ENCODE assay signal across 1 cellular context in genomic region chr19:45770192-45771101, GRCh38.
TF ChIP-seq lines count a peak whose summit lies in the region.

No MANE protein-coding gene starts in this region.

TF ChIP-seq in HepG2, 621 proteins besides CTCF, POLR2A, EP300 and RAD21 (continues in another document):
- TF ChIP-seq ZBTB26 (CRISPR knock-in tag; IDR thresholded peaks at IDR 0.05; ENCODE audit: borderline replicate concordance): peak; percentile 68
- no peak for TF ChIP-seq ZNF382 (CRISPR knock-in tag; IDR thresholded peaks at IDR 0.05; ENCODE audit: borderline replicate concordance)
- TF ChIP-seq ZKSCAN8 (CRISPR knock-in tag; IDR thresholded peaks at IDR 0.05; ENCODE audit: borderline replicate concordance): peak; percentile 41; the same call in 1 of the 2 replicates
- TF ChIP-seq GMEB1 (CRISPR knock-in tag; IDR thresholded peaks at IDR 0.05; ENCODE audit: borderline replicate concordance): peak; percentile 78; the same call in 1 of the 2 replicates
- no peak for TF ChIP-seq ZFP41 (CRISPR knock-in tag; IDR thresholded peaks at IDR 0.05; ENCODE audit: borderline replicate concordance)
- TF ChIP-seq, protein P1, sequence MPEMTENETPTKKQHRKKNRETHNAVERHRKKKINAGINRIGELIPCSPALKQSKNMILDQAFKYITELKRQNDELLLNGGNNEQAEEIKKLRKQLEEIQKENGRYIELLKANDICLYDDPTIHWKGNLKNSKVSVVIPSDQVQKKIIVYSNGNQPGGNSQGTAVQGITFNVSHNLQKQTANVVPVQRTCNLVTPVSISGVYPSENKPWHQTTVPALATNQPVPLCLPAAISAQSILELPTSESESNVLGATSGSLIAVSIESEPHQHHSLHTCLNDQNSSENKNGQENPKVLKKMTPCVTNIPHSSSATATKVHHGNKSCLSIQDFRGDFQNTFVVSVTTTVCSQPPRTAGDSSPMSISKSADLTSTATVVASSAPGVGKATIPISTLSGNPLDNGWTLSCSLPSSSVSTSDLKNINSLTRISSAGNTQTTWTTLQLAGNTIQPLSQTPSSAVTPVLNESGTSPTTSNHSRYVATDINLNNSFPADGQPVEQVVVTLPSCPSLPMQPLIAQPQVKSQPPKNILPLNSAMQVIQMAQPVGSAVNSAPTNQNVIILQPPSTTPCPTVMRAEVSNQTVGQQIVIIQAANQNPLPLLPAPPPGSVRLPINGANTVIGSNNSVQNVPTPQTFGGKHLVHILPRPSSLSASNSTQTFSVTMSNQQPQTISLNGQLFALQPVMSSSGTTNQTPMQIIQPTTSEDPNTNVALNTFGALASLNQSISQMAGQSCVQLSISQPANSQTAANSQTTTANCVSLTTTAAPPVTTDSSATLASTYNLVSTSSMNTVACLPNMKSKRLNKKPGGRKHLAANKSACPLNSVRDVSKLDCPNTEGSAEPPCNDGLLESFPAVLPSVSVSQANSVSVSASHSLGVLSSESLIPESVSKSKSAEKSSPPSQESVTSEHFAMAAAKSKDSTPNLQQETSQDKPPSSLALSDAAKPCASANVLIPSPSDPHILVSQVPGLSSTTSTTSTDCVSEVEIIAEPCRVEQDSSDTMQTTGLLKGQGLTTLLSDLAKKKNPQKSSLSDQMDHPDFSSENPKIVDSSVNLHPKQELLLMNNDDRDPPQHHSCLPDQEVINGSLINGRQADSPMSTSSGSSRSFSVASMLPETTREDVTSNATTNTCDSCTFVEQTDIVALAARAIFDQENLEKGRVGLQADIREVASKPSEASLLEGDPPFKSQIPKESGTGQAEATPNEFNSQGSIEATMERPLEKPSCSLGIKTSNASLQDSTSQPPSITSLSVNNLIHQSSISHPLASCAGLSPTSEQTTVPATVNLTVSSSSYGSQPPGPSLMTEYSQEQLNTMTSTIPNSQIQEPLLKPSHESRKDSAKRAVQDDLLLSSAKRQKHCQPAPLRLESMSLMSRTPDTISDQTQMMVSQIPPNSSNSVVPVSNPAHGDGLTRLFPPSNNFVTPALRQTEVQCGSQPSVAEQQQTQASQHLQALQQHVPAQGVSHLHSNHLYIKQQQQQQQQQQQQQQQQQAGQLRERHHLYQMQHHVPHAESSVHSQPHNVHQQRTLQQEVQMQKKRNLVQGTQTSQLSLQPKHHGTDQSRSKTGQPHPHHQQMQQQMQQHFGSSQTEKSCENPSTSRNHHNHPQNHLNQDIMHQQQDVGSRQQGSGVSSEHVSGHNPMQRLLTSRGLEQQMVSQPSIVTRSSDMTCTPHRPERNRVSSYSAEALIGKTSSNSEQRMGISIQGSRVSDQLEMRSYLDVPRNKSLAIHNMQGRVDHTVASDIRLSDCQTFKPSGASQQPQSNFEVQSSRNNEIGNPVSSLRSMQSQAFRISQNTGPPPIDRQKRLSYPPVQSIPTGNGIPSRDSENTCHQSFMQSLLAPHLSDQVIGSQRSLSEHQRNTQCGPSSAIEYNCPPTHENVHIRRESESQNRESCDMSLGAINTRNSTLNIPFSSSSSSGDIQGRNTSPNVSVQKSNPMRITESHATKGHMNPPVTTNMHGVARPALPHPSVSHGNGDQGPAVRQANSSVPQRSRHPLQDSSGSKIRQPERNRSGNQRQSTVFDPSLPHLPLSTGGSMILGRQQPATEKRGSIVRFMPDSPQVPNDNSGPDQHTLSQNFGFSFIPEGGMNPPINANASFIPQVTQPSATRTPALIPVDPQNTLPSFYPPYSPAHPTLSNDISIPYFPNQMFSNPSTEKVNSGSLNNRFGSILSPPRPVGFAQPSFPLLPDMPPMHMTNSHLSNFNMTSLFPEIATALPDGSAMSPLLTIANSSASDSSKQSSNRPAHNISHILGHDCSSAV (CRISPR knock-in tag; IDR thresholded peaks at IDR 0.05; ENCODE audit: borderline replicate concordance): peak; percentile 67; the same call in 1 of the 2 replicates
- TF ChIP-seq, protein P2, sequence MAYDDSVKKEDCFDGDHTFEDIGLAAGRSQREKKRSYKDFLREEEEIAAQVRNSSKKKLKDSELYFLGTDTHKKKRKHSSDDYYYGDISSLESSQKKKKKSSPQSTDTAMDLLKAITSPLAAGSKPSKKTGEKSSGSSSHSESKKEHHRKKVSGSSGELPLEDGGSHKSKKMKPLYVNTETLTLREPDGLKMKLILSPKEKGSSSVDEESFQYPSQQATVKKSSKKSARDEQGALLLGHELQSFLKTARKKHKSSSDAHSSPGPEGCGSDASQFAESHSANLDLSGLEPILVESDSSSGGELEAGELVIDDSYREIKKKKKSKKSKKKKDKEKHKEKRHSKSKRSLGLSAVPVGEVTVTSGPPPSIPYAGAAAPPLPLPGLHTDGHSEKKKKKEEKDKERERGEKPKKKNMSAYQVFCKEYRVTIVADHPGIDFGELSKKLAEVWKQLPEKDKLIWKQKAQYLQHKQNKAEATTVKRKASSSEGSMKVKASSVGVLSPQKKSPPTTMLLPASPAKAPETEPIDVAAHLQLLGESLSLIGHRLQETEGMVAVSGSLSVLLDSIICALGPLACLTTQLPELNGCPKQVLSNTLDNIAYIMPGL (CRISPR knock-in tag; IDR thresholded peaks at IDR 0.05; ENCODE audit: borderline replicate concordance in 1 of 2, low read depth in 1 of 2): peak; percentile 52 to 80; a peak in 3 of 4 replicates
- peak; percentile 53; the same call in 1 of the 2 replicates for TF ChIP-seq ZBTB7B (CRISPR knock-in tag; IDR thresholded peaks at IDR 0.05)
- TF ChIP-seq CEBPB (IDR thresholded peaks at IDR 0.05; ENCODE audit: borderline replicate concordance, low read depth, low read length): no peak
- peak; percentile 61; the same call in 1 of the 2 replicates for TF ChIP-seq TFE3 (CRISPR knock-in tag; IDR thresholded peaks at IDR 0.05)
- 0 out of 2 replicates have a peak, but pooled peaks have one; percentile 84 for TF ChIP-seq ZNF326 (CRISPR knock-in tag; IDR thresholded peaks at IDR 0.05; ENCODE audit: borderline replicate concordance)
- peak; percentile 64; the same call in 1 of the 2 replicates for TF ChIP-seq MIER3 (CRISPR knock-in tag; IDR thresholded peaks at IDR 0.05; ENCODE audit: borderline replicate concordance)
- peak; percentile 98 for TF ChIP-seq AGO2 (optimal IDR thresholded peaks at IDR 0.05; ENCODE audit: low read depth, low read length)
- TF ChIP-seq, protein P3, sequence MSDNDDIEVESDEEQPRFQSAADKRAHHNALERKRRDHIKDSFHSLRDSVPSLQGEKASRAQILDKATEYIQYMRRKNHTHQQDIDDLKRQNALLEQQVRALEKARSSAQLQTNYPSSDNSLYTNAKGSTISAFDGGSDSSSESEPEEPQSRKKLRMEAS (IDR thresholded peaks at IDR 0.05): peak; percentile 80
- TF ChIP-seq ZNF441 (CRISPR knock-in tag; IDR thresholded peaks at IDR 0.05; ENCODE audit: borderline replicate concordance): peak; percentile 71; the same call in 1 of the 2 replicates
- TF ChIP-seq PHF20 (CRISPR knock-in tag; IDR thresholded peaks at IDR 0.05): peak; percentile 30; the same call in 1 of the 2 replicates
- TF ChIP-seq TSC22D2 (CRISPR knock-in tag; IDR thresholded peaks at IDR 0.05; ENCODE audit: borderline replicate concordance): peak; percentile 87; the same call in 1 of the 2 replicates
- TF ChIP-seq MEIS2 (CRISPR knock-in tag; IDR thresholded peaks at IDR 0.05): peak; percentile 53; the same call in 1 of the 2 replicates
- TF ChIP-seq PCBP1 (IDR thresholded peaks at IDR 0.05; ENCODE audit: borderline replicate concordance, low read depth, low read length): 0 out of 2 replicates have a peak, but pooled peaks have one; percentile 19
- peak; percentile 47; the same call in 1 of the 2 replicates for TF ChIP-seq STAT6 (CRISPR knock-in tag; IDR thresholded peaks at IDR 0.05; ENCODE audit: borderline replicate concordance)
- TF ChIP-seq, protein P4, sequence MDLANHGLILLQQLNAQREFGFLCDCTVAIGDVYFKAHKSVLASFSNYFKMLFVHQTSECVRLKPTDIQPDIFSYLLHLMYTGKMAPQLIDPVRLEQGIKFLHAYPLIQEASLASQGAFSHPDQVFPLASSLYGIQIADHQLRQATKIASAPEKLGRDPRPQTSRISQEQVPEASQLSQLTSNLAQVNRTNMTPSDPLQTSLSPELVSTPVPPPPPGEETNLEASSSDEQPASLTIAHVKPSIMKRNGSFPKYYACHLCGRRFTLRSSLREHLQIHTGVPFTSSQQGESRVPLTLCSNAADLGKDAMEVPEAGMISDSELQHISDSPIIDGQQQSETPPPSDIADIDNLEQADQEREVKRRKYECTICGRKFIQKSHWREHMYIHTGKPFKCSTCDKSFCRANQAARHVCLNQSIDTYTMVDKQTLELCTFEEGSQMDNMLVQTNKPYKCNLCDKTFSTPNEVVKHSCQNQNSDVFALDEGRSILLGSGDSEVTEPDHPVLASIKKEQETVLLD (CRISPR knock-in tag; IDR thresholded peaks at IDR 0.05; ENCODE audit: low read depth): peak; percentile 68; the same call in 1 of the 2 replicates
- TF ChIP-seq NFAT5 (CRISPR knock-in tag; IDR thresholded peaks at IDR 0.05): 0 out of 2 replicates have a peak, but pooled peaks have one; percentile 49
